ENCODE assay signal across 24 cellular contexts in the genomic region with DNA sequence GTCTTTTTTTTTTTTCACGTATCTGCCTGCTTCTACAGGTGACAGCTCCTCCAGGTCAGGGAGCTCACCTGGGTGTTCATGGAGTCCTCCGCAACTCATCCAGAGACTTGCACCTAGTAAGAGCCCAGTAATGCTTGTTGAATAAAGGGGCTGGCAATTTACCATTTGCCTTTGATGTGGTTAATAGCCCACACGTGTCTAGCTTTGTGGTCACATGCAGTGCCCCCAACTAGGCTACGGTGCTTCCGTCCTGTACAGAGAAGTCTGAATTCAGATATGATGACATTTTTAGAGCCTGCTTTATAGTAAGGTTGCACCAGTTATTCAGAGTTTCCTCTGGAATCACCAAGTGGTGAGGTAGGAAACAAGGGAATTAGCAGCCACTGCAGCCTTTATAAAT.
DNase-seq lines count a peak whose midpoint lies in the region; ATAC-seq and TF ChIP-seq lines count a peak whose summit lies in the region.
"Had no signal": no experiment of that assay in that cellular context is flagged by ENCODE, and none has a peak within 500 bp of the region (broad histone marks: within the 10 kb centered on the region; RNA-seq: fewer than 3 reads in every experiment).

No MANE protein-coding gene starts in this region.

- peak overlapping the region; percentile 2 to 75 for H3K27ac Mint-ChIP-seq in effector memory CD8-positive, alpha-beta T cell
- peak overlapping the region; percentile 65 for H3K27ac Mint-ChIP-seq in stimulated activated naive CD8-positive, alpha-beta T cell treated with anti-CD3 and anti-CD28 coated beads, Interleukin-15, Interleukin-2, amounts not matched to agents 100 ng/mL and 50 ng/mL, for 24 hours
- H3K27ac Mint-ChIP-seq: activated naive CD4-positive, alpha-beta T cell treated with anti-CD3 and anti-CD28 coated beads, Interleukin-2, amount 50 U/mL, for 24 hours; T-helper 1 cell treated with Interleukin-12 subunit alpha and Interleukin-12 subunit beta and Interleukin-4 antibody, amounts not matched to agents 30 μg/mL and 1 μg/mL, for 36 hours had no signal

- TF ChIP-seq CTCF in SU-DHL-6 (IDR thresholded peaks at IDR 0.05; ENCODE audit: insufficient read depth, low read length, poor library complexity, severe bottlenecking) (no peak), foreskin fibroblast (IDR thresholded peaks at IDR 0.05; ENCODE audit: low read depth, low read length) (no peak)

- H3K36me3 Mint-ChIP-seq in effector memory CD8-positive, alpha-beta T cell (ENCODE audit: insufficient read depth) = peaks cover 7% of the 10 kb centered on the region
- peaks cover 49% of the 10 kb centered on the region for H3K36me3 Mint-ChIP-seq in stimulated activated naive CD8-positive, alpha-beta T cell treated with anti-CD3 and anti-CD28 coated beads, Interleukin-15, Interleukin-2, amounts not matched to agents 100 ng/mL and 50 ng/mL, for 24 hours (ENCODE audit: low read depth)

- peak overlapping the region; percentile 29 to 57 for H3K4me3 Mint-ChIP-seq in effector memory CD8-positive, alpha-beta T cell
- peak overlapping the region; percentile 49 for H3K4me3 Mint-ChIP-seq in stimulated activated naive CD8-positive, alpha-beta T cell treated with anti-CD3 and anti-CD28 coated beads, Interleukin-15, Interleukin-2, amounts not matched to agents 100 ng/mL and 50 ng/mL, for 24 hours
- H3K4me3 Mint-ChIP-seq: activated naive CD4-positive, alpha-beta T cell treated with anti-CD3 and anti-CD28 coated beads, Interleukin-2, amount 50 U/mL, for 24 hours; H9; T-helper 1 cell treated with Interleukin-12 subunit alpha and Interleukin-12 subunit beta and Interleukin-4 antibody, amounts not matched to agents 30 μg/mL and 1 μg/mL, for 36 hours had no signal

- DNase-seq in activated gamma-delta T cell treated with Interleukin-2 at 50 U/mL for 16 hours (peak; percentile 16), activated gamma-delta T cell (lab: John Stamatoyannopoulos, UW) (no peak), foreskin fibroblast (no peak), NCI-H69 (lab: John Stamatoyannopoulos, UW) (no peak), epidermal melanocyte (ENCODE audit: insufficient read length, low spot score) (no peak)
- peak; percentile 1 to 16 (median 1) for DNase-seq in effector memory CD8-positive, alpha-beta T cell
- DNase-seq: activated CD4-positive, alpha-beta T cell treated with anti-CD3 and anti-CD28 coated beads for 4 hours; BE2C; GDM1; H9; KBM-7; left lung; MG63; NCI-H2029 treated with DMSO at 0.1 percent for 48 hours; small intestine; stimulated activated CD4-positive, alpha-beta T cell treated with anti-CD3 and anti-CD28 coated beads, Interleukin-1b, Interleukin-23, amount 100 ng/mL, for 48 hours; transverse colon had no signal

- H3K27me3 ChIP-seq in SU-DHL-6 (ENCODE audit: low read length) = no peaks in the 10 kb centered on the region
- H3K27me3 ChIP-seq: ascending aorta, BE2C, left lung, MG63, SJSA1, transverse colon had no signal

- H3K4me3 ChIP-seq in SU-DHL-6 (ENCODE audit: insufficient read depth, low read length, poor library complexity, severe bottlenecking) (no peak overlapping the region), foreskin fibroblast (ENCODE audit: low read depth in 1 of 2, low read length in 2 of 2) (no peak overlapping the region)
- H3K4me3 ChIP-seq: ascending aorta, left lung, MG63, SJSA1, transverse colon had no signal

- H3K36me3 ChIP-seq in SU-DHL-6 (ENCODE audit: low read length) = no peaks in the 10 kb centered on the region
- H3K36me3 ChIP-seq: ascending aorta, BE2C, left lung, MG63, SJSA1, transverse colon had no signal

- no peaks in the 10 kb centered on the region for H3F3A ChIP-seq in SU-DHL-6 (ENCODE audit: insufficient read depth)

- H3K9me2 ChIP-seq in SU-DHL-6 (replicated peaks; ENCODE audit: insufficient read depth, low read length) = no peaks in the 10 kb centered on the region

- ATAC-seq in effector memory CD8-positive, alpha-beta T cell (replicated peaks) = peak; percentile 80
- ATAC-seq: left lung had no signal

- H3K79me2 ChIP-seq in SU-DHL-6 (ENCODE audit: insufficient read depth, low read length) = no peaks in the 10 kb centered on the region
- H3K79me2 ChIP-seq: parathyroid adenoma had no signal

- H3K27me3 Mint-ChIP-seq in effector memory CD8-positive, alpha-beta T cell = no peaks in the 10 kb centered on the region
- H3K27me3 Mint-ChIP-seq in stimulated activated naive CD8-positive, alpha-beta T cell treated with anti-CD3 and anti-CD28 coated beads, Interleukin-15, Interleukin-2, amounts not matched to agents 100 ng/mL and 50 ng/mL, for 24 hours = no peaks in the 10 kb centered on the region
- H3K27me3 Mint-ChIP-seq: activated naive CD4-positive, alpha-beta T cell treated with anti-CD3 and anti-CD28 coated beads, Interleukin-2, amount 50 U/mL, for 24 hours had no signal

- H3K9me3 Mint-ChIP-seq in effector memory CD8-positive, alpha-beta T cell = no peaks in the 10 kb centered on the region
- H3K9me3 Mint-ChIP-seq in stimulated activated naive CD8-positive, alpha-beta T cell treated with anti-CD3 and anti-CD28 coated beads, Interleukin-15, Interleukin-2, amounts not matched to agents 100 ng/mL and 50 ng/mL, for 24 hours = no peaks in the 10 kb centered on the region
- H3K9me3 Mint-ChIP-seq: activated naive CD4-positive, alpha-beta T cell treated with anti-CD3 and anti-CD28 coated beads, Interleukin-2, amount 50 U/mL, for 24 hours; H9; T-helper 1 cell treated with Interleukin-12 subunit alpha and Interleukin-12 subunit beta and Interleukin-4 antibody, amounts not matched to agents 30 μg/mL and 1 μg/mL, for 36 hours had no signal

- peaks cover 12 to 23% of the 10 kb centered on the region in 2 donors for H3K4me1 Mint-ChIP-seq in effector memory CD8-positive, alpha-beta T cell (ENCODE audit: low read depth in 2 of 2)
- peaks cover 61% of the 10 kb centered on the region for H3K4me1 Mint-ChIP-seq in stimulated activated naive CD8-positive, alpha-beta T cell treated with anti-CD3 and anti-CD28 coated beads, Interleukin-15, Interleukin-2, amounts not matched to agents 100 ng/mL and 50 ng/mL, for 24 hours (ENCODE audit: low read depth)

- no peak overlapping the region for H2AFZ ChIP-seq in SU-DHL-6 (ENCODE audit: low read depth, low read length, severe bottlenecking)
- H2AFZ ChIP-seq: parathyroid adenoma had no signal

- H4K20me1 ChIP-seq in SU-DHL-6 (ENCODE audit: low read depth, low read length) = no peaks in the 10 kb centered on the region

- H3K27ac ChIP-seq in SU-DHL-6 (ENCODE audit: low read depth, low read length) = no peak overlapping the region
- H3K27ac ChIP-seq: ascending aorta, left lung, parathyroid adenoma, SJSA1, transverse colon had no signal

- H3K4me2 ChIP-seq in SU-DHL-6 (ENCODE audit: low read depth, low read length, poor library complexity, severe bottlenecking) = peak overlapping the region; percentile 35

- no peak overlapping the region for H3K9ac ChIP-seq in SU-DHL-6 (ENCODE audit: low read length)
- H3K9ac ChIP-seq: parathyroid adenoma had no signal

- no peaks in the 10 kb centered on the region for H3K9me3 ChIP-seq in SU-DHL-6 (ENCODE audit: insufficient read depth, low read length)
- H3K9me3 ChIP-seq: ascending aorta, BE2C, left lung, MG63, SJSA1, transverse colon had no signal

Comparison
In these comparisons a context has a peak if more than half of its experiments do, and no peak if none do; other contexts are left out.
1. DNase-seq: peak in activated gamma-delta T cell treated with Interleukin-2 at 50 U/mL for 16 hours (single experiment) and effector memory CD8-positive, alpha-beta T cell (3 of 3); none in activated gamma-delta T cell (single experiment), foreskin fibroblast (0 of 2), NCI-H69 (single experiment) and epidermal melanocyte (single experiment).